9 cellular contexts compared by ENCODE assay signal in genomic region chr16:15434079-15434424, GRCh38. TPM values are rescaled to one million over a fixed set of nuclear protein-coding genes. Genes with fewer than 3 reads are reported as not detected.
A peak's percentile ranks its signal among the peaks of the same experiment; 100 is the strongest.
DNase-seq lines count a peak whose midpoint lies in the region; ATAC-seq and TF ChIP-seq lines count a peak whose summit lies in the region.
"Had no signal": no experiment of that assay in that cellular context is flagged by ENCODE, and none has a peak within 500 bp of the region (broad histone marks: within the 10 kb centered on the region; RNA-seq: fewer than 3 reads in every experiment).

No MANE protein-coding gene starts in this region.

- POLR2A ChIA-PET in naive thymus-derived CD8-positive, alpha-beta T cell (lab: Charles Lee) = no interaction called here

- intact Hi-C loops in dorsolateral prefrontal cortex (cut with DNase I) = loop anchor here (2.0 to 10.0 kb wide), 4 partner anchors 91 to 211 kb away; partner anchors contain the start of gene MARF1 (in 1 of the 2)

- H3K4me3 ChIP-seq in dorsolateral prefrontal cortex = peak overlapping the region; percentile 68 to 97 (median 87)

- peak in 2 of 56 donors; percentile 8 to 20 for TF ChIP-seq CTCF in dorsolateral prefrontal cortex (IDR thresholded peaks at IDR 0.05 in 54 of 56, conservative IDR thresholded peaks at IDR 0.05 in 2 of 56; ENCODE audit: low read depth in 1 of 56, partially characterized antibody in 56 of 56)

- ATAC-seq in stimulated activated naive CD8-positive, alpha-beta T cell treated with anti-CD3 and anti-CD28 coated beads, Interleukin-15, Interleukin-2, amounts not matched to agents 100 U/mL and 50 U/mL, for 24 hours = no peak
- ATAC-seq in naive thymus-derived CD8-positive, alpha-beta T cell = no peak
- ATAC-seq in GM18909 (IDR thresholded peaks at IDR 0.05; ENCODE audit: poor library complexity, unreplicated experiment) = no peak
- ATAC-seq in GM18870 (IDR thresholded peaks at IDR 0.05; ENCODE audit: unreplicated experiment) = no peak
- ATAC-seq in HG03196 (IDR thresholded peaks at IDR 0.05; ENCODE audit: unreplicated experiment) = no peak

- peak overlapping the region; percentile 83 for H3K27ac Mint-ChIP-seq in stimulated activated naive CD8-positive, alpha-beta T cell treated with anti-CD3 and anti-CD28 coated beads, Interleukin-15, Interleukin-2, amounts not matched to agents 100 ng/mL and 50 ng/mL, for 24 hours
- peak overlapping the region in 3 of 10 donors; percentile 5 to 81 (median 25) for H3K27ac Mint-ChIP-seq in naive thymus-derived CD8-positive, alpha-beta T cell

- DNase-seq in stimulated activated naive CD8-positive, alpha-beta T cell treated with anti-CD3 and anti-CD28 coated beads, Interleukin-15, Interleukin-2, amounts not matched to agents 100 U/mL and 50 U/mL, for 24 hours = no peak
- DNase-seq in dorsolateral prefrontal cortex (peak in 1 of 10 donors; percentile 35), NCI-H2081 treated with DMSO at 0.1 percent for 48 hours (lab: John Stamatoyannopoulos, UW) (no peak)
- DNase-seq in naive thymus-derived CD8-positive, alpha-beta T cell = peak in 1 of 10 donors; percentile 1

- peaks cover 22% of the 10 kb centered on the region for H3K4me1 Mint-ChIP-seq in stimulated activated naive CD8-positive, alpha-beta T cell treated with anti-CD3 and anti-CD28 coated beads, Interleukin-15, Interleukin-2, amounts not matched to agents 100 ng/mL and 50 ng/mL, for 24 hours (ENCODE audit: low read depth)
- H3K4me1 Mint-ChIP-seq in naive thymus-derived CD8-positive, alpha-beta T cell = peaks cover 9 to 21% (median 14%) of the 10 kb centered on the region in 4 donors

- peak overlapping the region in 58 of 59 donors; percentile 31 to 96 (median 88) for H3K27ac ChIP-seq in dorsolateral prefrontal cortex

- H3K36me3 Mint-ChIP-seq in stimulated activated naive CD8-positive, alpha-beta T cell treated with anti-CD3 and anti-CD28 coated beads, Interleukin-15, Interleukin-2, amounts not matched to agents 100 ng/mL and 50 ng/mL, for 24 hours (ENCODE audit: low read depth) = peaks cover under 1% of the 10 kb centered on the region
- no peaks in the 10 kb centered on the region for H3K36me3 Mint-ChIP-seq in naive thymus-derived CD8-positive, alpha-beta T cell

- peaks cover 19% of the 10 kb centered on the region for H3K27me3 Mint-ChIP-seq in stimulated activated naive CD8-positive, alpha-beta T cell treated with anti-CD3 and anti-CD28 coated beads, Interleukin-15, Interleukin-2, amounts not matched to agents 100 ng/mL and 50 ng/mL, for 24 hours
- peaks cover 2 to 25% (median 18%) of the 10 kb centered on the region in 5 donors for H3K27me3 Mint-ChIP-seq in naive thymus-derived CD8-positive, alpha-beta T cell

- H3K4me3 Mint-ChIP-seq in stimulated activated naive CD8-positive, alpha-beta T cell treated with anti-CD3 and anti-CD28 coated beads, Interleukin-15, Interleukin-2, amounts not matched to agents 100 ng/mL and 50 ng/mL, for 24 hours = peak overlapping the region; percentile 80
- H3K4me3 Mint-ChIP-seq in naive thymus-derived CD8-positive, alpha-beta T cell = peak overlapping the region; percentile 45 to 87 (median 82)

- no peaks in the 10 kb centered on the region for H3K27me3 ChIP-seq in dorsolateral prefrontal cortex

- H3K9me3 Mint-ChIP-seq in stimulated activated naive CD8-positive, alpha-beta T cell treated with anti-CD3 and anti-CD28 coated beads, Interleukin-15, Interleukin-2, amounts not matched to agents 100 ng/mL and 50 ng/mL, for 24 hours = no peaks in the 10 kb centered on the region
- no peaks in the 10 kb centered on the region for H3K9me3 Mint-ChIP-seq in naive thymus-derived CD8-positive, alpha-beta T cell

RNA-seq across cellular contexts. Expression of gene BMERB1, which starts 0.3 kb away (rescaled TPM):
- 100 to 1,000 TPM; 133 to 426 (median 283) TPM for total RNA-seq in dorsolateral prefrontal cortex
- 1 to 10 TPM; 3.5 to 4.6 TPM for total RNA-seq in naive thymus-derived CD8-positive, alpha-beta T cell
- polyA plus RNA-seq in naive thymus-derived CD8-positive, alpha-beta T cell = 1 to 10 TPM; 1.4 to 2.2 (median 2.1) TPM

RNA-seq across cellular contexts. Expression of gene MPV17L, which starts 38.5 kb away (rescaled TPM):
- 10 to 100 TPM in 103 of 120 experiments, 1 to 10 TPM in 17; 6.4 to 18.5 (median 13.0) TPM for total RNA-seq in dorsolateral prefrontal cortex
- not detected for total RNA-seq in naive thymus-derived CD8-positive, alpha-beta T cell
- polyA plus RNA-seq in naive thymus-derived CD8-positive, alpha-beta T cell = not detected

RNA-seq across cellular contexts. Expression of gene NPIPA5, which starts 56.0 kb away (rescaled TPM):
- 100 to 1,000 TPM in 1 of 120 experiments, 10 to 100 TPM in 93, 1 to 10 TPM in 25, not detected in 1; 2.5 to 100 (median 37.5) TPM for total RNA-seq in dorsolateral prefrontal cortex
- total RNA-seq in naive thymus-derived CD8-positive, alpha-beta T cell = 10 to 100 TPM; 27.3 to 32.4 TPM
- polyA plus RNA-seq in naive thymus-derived CD8-positive, alpha-beta T cell = 1 to 10 TPM in 1 of 3 donors, under 1 TPM in 1, not detected in 1; 0.29 to 1.9 TPM
- total RNA-seq: Daoy had no signal

Comparison
In these comparisons a context has a peak if more than half of its experiments do, and no peak if none do; other contexts are left out.
1. RNA of gene BMERB1, which starts 0.3 kb away (total RNA-seq): 133 to 426 TPM in dorsolateral prefrontal cortex; 3.5 to 4.6 TPM in naive thymus-derived CD8-positive, alpha-beta T cell; every median in the first group is over 10 times any median in the second.
2. RNA of gene MPV17L, which starts 38.5 kb away (total RNA-seq): 6.4 to 18.5 TPM in dorsolateral prefrontal cortex; not detected in naive thymus-derived CD8-positive, alpha-beta T cell; every median in the first group is over 4 times any median in the second.